ENCODE assay signal across 1 cellular context in the genomic region with DNA sequence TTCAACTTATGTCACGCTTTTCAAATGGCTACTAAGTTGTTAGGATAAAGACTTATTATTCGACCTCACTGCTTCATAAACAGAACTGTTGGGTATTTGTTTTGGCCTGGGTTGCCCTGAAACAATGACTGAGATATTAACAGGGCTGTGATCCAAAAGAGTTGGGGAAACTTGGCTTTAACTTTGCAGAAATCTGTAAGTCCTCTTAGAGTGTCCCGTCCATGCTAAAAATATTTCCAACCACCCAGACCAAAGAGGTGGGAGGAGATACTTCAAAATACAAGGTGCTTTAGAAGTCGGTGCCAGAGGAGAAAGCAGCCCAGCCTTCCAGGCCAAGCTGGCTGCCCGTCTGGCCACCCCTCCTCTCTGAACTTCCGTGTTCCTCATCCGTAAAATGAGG.
TF ChIP-seq lines count a peak whose summit lies in the region.

No MANE protein-coding gene starts in this region.

TF ChIP-seq in SK-N-SH, 30 proteins besides CTCF, POLR2A, EP300 and RAD21 (continued from another document):
- no peak for TF ChIP-seq GATA2 (CRISPR knock-in tag; IDR thresholded peaks at IDR 0.05)
- TF ChIP-seq, protein P1, sequence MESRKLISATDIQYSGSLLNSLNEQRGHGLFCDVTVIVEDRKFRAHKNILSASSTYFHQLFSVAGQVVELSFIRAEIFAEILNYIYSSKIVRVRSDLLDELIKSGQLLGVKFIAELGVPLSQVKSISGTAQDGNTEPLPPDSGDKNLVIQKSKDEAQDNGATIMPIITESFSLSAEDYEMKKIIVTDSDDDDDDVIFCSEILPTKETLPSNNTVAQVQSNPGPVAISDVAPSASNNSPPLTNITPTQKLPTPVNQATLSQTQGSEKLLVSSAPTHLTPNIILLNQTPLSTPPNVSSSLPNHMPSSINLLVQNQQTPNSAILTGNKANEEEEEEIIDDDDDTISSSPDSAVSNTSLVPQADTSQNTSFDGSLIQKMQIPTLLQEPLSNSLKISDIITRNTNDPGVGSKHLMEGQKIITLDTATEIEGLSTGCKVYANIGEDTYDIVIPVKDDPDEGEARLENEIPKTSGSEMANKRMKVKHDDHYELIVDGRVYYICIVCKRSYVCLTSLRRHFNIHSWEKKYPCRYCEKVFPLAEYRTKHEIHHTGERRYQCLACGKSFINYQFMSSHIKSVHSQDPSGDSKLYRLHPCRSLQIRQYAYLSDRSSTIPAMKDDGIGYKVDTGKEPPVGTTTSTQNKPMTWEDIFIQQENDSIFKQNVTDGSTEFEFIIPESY (IDR thresholded peaks at IDR 0.05; ENCODE audit: borderline replicate concordance, low read depth), result no peak
TF ChIP-seq in SK-N-SH: peak in this region for 0.
